Comparison of ENCODE assay signal across 9 cellular contexts in genomic region chrX:56978172-56978571, GRCh38. TPM values are rescaled to one million over a fixed set of nuclear protein-coding genes. Genes with fewer than 3 reads are reported as not detected.
DNase-seq lines count a peak whose midpoint lies in the region; ATAC-seq, FAIRE-seq and TF ChIP-seq lines count a peak whose summit lies in the region.
"Had no signal": no experiment of that assay in that cellular context is flagged by ENCODE, and none has a peak within 500 bp of the region (broad histone marks: within the 10 kb centered on the region; RNA-seq: fewer than 3 reads in every experiment).

No MANE protein-coding gene starts in this region.

- H3K4me1 Mint-ChIP-seq in stimulated activated naive CD8-positive, alpha-beta T cell treated with anti-CD3 and anti-CD28 coated beads, Interleukin-15, amount 100 ng/mL, for 72 hours: no peaks in the 10 kb centered on the region

- no peak for DNase-seq in Right ventricle myocardium superior
- DNase-seq in cardiac septum (ENCODE audit: low spot score): no peak
- peak; percentile 6 for DNase-seq in HuH-7 (ENCODE audit: low spot score)
- DNase-seq in RPMI8226: peak; percentile 39
- DNase-seq in body of pancreas: peak; percentile 12 to 26 (median 23)
- DNase-seq in kidney: no peak
- DNase-seq in stimulated activated naive CD8-positive, alpha-beta T cell treated with anti-CD3 and anti-CD28 coated beads, Interleukin-15, amount 100 ng/mL, for 72 hours: peak; percentile 20 to 40

- peak; percentile 58 for ATAC-seq in Right ventricle myocardium superior (ENCODE audit: poor library complexity)
- ATAC-seq in GM21723 (IDR thresholded peaks at IDR 0.05; ENCODE audit: unreplicated experiment): peak; percentile 92
- peak; percentile 48 for ATAC-seq in body of pancreas
- ATAC-seq in stimulated activated naive CD8-positive, alpha-beta T cell treated with anti-CD3 and anti-CD28 coated beads, Interleukin-15, amount 100 ng/mL, for 72 hours: peak; percentile 79

- no peaks in the 10 kb centered on the region for H3K27me3 ChIP-seq in body of pancreas

- H3K9me3 ChIP-seq in body of pancreas (no peaks in the 10 kb centered on the region), kidney (ENCODE audit: control insufficient read depth in 1 of 2, low read length in 2 of 2) (no peaks in the 10 kb centered on the region)

- H3K4me3 ChIP-seq in body of pancreas (no peak overlapping the region), kidney (ENCODE audit: low read length in 2 of 2) (no peak overlapping the region)

- 33 to 93% methylated on average over 1 of the region's 1 CpG for WGBS in body of pancreas, 2 donors

- H3K27me3 Mint-ChIP-seq in stimulated activated naive CD8-positive, alpha-beta T cell treated with anti-CD3 and anti-CD28 coated beads, Interleukin-15, amount 100 ng/mL, for 72 hours: no peaks in the 10 kb centered on the region
- H3K27me3 Mint-ChIP-seq: natural killer cell treated with Interleukin-12 subunit alpha and Interleukin-12 subunit beta and Interleukin-15 and Interleukin-18, amount 100 ng/mL, for 72 hours had no signal

- TF ChIP-seq POLR2A in body of pancreas (IDR thresholded peaks at IDR 0.05): no peak

- H3K9me3 Mint-ChIP-seq in stimulated activated naive CD8-positive, alpha-beta T cell treated with anti-CD3 and anti-CD28 coated beads, Interleukin-15, amount 100 ng/mL, for 72 hours: no peaks in the 10 kb centered on the region
- H3K9me3 Mint-ChIP-seq: natural killer cell treated with Interleukin-12 subunit alpha and Interleukin-12 subunit beta and Interleukin-15 and Interleukin-18, amount 100 ng/mL, for 72 hours had no signal

- H3K4me3 Mint-ChIP-seq in stimulated activated naive CD8-positive, alpha-beta T cell treated with anti-CD3 and anti-CD28 coated beads, Interleukin-15, amount 100 ng/mL, for 72 hours: no peak overlapping the region
- H3K4me3 Mint-ChIP-seq: natural killer cell treated with Interleukin-12 subunit alpha and Interleukin-12 subunit beta and Interleukin-15 and Interleukin-18, amount 100 ng/mL, for 72 hours had no signal

- FAIRE-seq in kidney (lab: Jason Lieb, UNC): peak; percentile 95

- H3K4me1 ChIP-seq in body of pancreas (no peaks in the 10 kb centered on the region), kidney (ENCODE audit: control insufficient read depth in 1 of 2, insufficient read depth in 1 of 2, low read depth in 1 of 2, low read length in 2 of 2) (no peaks in the 10 kb centered on the region)

- no peak overlapping the region for H3K27ac Mint-ChIP-seq in stimulated activated naive CD8-positive, alpha-beta T cell treated with anti-CD3 and anti-CD28 coated beads, Interleukin-15, amount 100 ng/mL, for 72 hours
- H3K27ac Mint-ChIP-seq: natural killer cell treated with Interleukin-12 subunit alpha and Interleukin-12 subunit beta and Interleukin-15 and Interleukin-18, amount 100 ng/mL, for 72 hours had no signal

- peak in 6 of 7 experiments; percentile 21 to 58 (median 39) for TF ChIP-seq CTCF in body of pancreas (IDR thresholded peaks at IDR 0.05)
- TF ChIP-seq CTCF in kidney (IDR thresholded peaks at IDR 0.05; ENCODE audit: borderline replicate concordance, extremely low read depth, insufficient read depth): peak; percentile 55

- H3K9ac ChIP-seq in kidney (ENCODE audit: low read length in 2 of 2): no peak overlapping the region

- no peaks in the 10 kb centered on the region for H3K36me3 ChIP-seq in body of pancreas (replicated peaks in 1 of 2; ENCODE audit: insufficient read depth in 1 of 2, low read depth in 2 of 2)
- peaks cover 2% of the 10 kb centered on the region in 2 donors for H3K36me3 ChIP-seq in kidney (ENCODE audit: control insufficient read depth in 1 of 2, insufficient read depth in 2 of 2, low read length in 2 of 2)

- H3K27ac ChIP-seq in body of pancreas (no peak overlapping the region), kidney (ENCODE audit: low read depth in 2 of 2, low read length in 2 of 2) (no peak overlapping the region)

- intact Hi-C loops in Right ventricle myocardium superior (cut with DNase I) (no loop called here), cardiac septum (cut with DNase I) (loop anchor here (5.0 to 10.0 kb wide), 3 partner anchors 173 to 236 kb away; no protein-coding TSS in a partner anchor), body of pancreas (cut with DNase I) (no loop called here), kidney (cut with DNase I) (no loop called here)

RNA-seq across cellular contexts. Expression of gene SPIN3, which starts 17.2 kb away (rescaled TPM):
- 3.8 TPM for total RNA-seq in Right ventricle myocardium superior
- total RNA-seq in cardiac septum: 6.1 TPM
- total RNA-seq in body of pancreas: 10 to 100 TPM; 13.2 to 19.1 TPM
- 14.9 TPM for total RNA-seq in kidney
- 4.9 TPM for polyA plus RNA-seq in kidney (ENCODE audit: insufficient read depth, low read depth, low replicate concordance)

Comparison
In these comparisons a context has a peak if more than half of its experiments do, and no peak if none do; other contexts are left out.
1. DNase-seq: peak in HuH-7 (single experiment), RPMI8226 (single experiment), body of pancreas (4 of 4) and stimulated activated naive CD8-positive, alpha-beta T cell treated with anti-CD3 and anti-CD28 coated beads, Interleukin-15, amount 100 ng/mL, for 72 hours (2 of 2); none in Right ventricle myocardium superior (single experiment), cardiac septum (single experiment) and kidney (single experiment).
2. Peak in every context shown above with its lines, with median percentiles within 50 percentile points of each other: ATAC-seq.